ENCODE assay signal across 11 cellular contexts in genomic region chr9:92600742-92601261, GRCh38.
DNase-seq lines count a peak whose midpoint lies in the region; ATAC-seq and TF ChIP-seq lines count a peak whose summit lies in the region.
"Had no signal": no experiment of that assay in that cellular context is flagged by ENCODE, and none has a peak within 500 bp of the region (broad histone marks: within the 10 kb centered on the region; RNA-seq: fewer than 3 reads in every experiment).

No MANE protein-coding gene starts in this region.

- no peak overlapping the region for H3K4me3 ChIP-seq in cardiac fibroblast (replicated peaks in 1 of 2; ENCODE audit: low read depth in 2 of 2, low read length in 2 of 2)

- ATAC-seq in sciatic nerve: peak; percentile 73
- no peak for ATAC-seq in activated CD4-positive, CD25-positive, alpha-beta regulatory T cell treated with anti-CD3 and anti-CD28 coated beads, Interleukin-2, amount 50 U/mL, for 24 hours
- ATAC-seq in HG03457 (IDR thresholded peaks at IDR 0.05; ENCODE audit: unreplicated experiment): no peak

- TF ChIP-seq CTCF in cardiac fibroblast (IDR thresholded peaks at IDR 0.05; ENCODE audit: low read depth, low read length): no peak

- intact Hi-C loops in sciatic nerve (cut with DNase I): no loop called here

- DNase-seq in EH (ENCODE audit: low read depth) (peak; percentile 77), cardiac fibroblast (ENCODE audit: low read depth in 2 of 2) (peak; percentile 71 to 80), islet precursor cell (peak; percentile 73), sciatic nerve (ENCODE audit: low spot score) (no peak), CD1c-positive myeloid dendritic cell (ENCODE audit: extremely low spot score) (no peak), GF-D8 (lab: John Stamatoyannopoulos, UW) (no peak)
- DNase-seq: activated B cell treated with CpG ODN at 0.5 μM for 24 hours, BE2C, NCI-H2029 treated with DMSO at 0.1 percent for 48 hours had no signal

Comparison
In these comparisons a context has a peak if more than half of its experiments do, and no peak if none do; other contexts are left out.
1. DNase-seq: peak in EH (single experiment), cardiac fibroblast (2 of 2) and islet precursor cell (single experiment); none in sciatic nerve (single experiment), CD1c-positive myeloid dendritic cell (single experiment) and GF-D8 (single experiment).